Comparison of ENCODE assay signal across 18 cellular contexts in the genomic region with DNA sequence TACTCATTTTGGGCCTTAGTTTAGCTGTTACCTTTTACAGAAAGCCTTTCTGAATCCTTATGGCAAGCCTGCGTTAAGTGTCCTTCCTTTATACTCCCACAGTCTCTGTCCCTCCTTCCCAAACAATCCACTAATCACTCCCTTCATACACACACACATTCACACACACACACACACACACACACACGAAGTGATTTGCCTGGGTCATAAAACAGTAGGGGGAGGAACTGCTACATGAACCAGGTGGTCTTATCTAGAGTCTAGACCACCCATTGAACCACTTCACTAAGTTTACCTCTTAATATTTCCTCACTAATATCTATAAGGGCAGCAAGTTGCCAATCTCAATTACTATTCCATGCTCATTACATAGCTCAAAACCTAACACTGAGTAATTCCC.
"Had no signal": no experiment of that assay in that cellular context is flagged by ENCODE, and none has a peak within 500 bp of the region (broad histone marks: within the 10 kb centered on the region; RNA-seq: fewer than 3 reads in every experiment).

No MANE protein-coding gene starts in this region.

- H3K36me3 ChIP-seq: MG63 had no signal

- DNase-seq: KBM-7, MG63, NCI-H1092, NCI-H1105 treated with DMSO at 0.1 percent for 48 hours, NCI-H1417 treated with DMSO at 0.1 percent for 48 hours, NCI-H146, NCI-H1694 treated with DMSO at 0.1 percent for 48 hours, NCI-H1930, NCI-H2081, NCI-H2107, NCI-H2227 treated with DMSO at 0.1 percent for 48 hours, NCI-H526 treated with DMSO at 0.1 percent for 48 hours, NCI-H774, Right ventricle myocardium superior, RPMI8226, SIG-M5, SK-N-SH had no signal

- H3K4me3 ChIP-seq: MG63 had no signal

- H3K27me3 ChIP-seq: MG63 had no signal

- H3K27ac ChIP-seq: HL-60 had no signal

- H3K9ac ChIP-seq: SK-N-SH had no signal

- H3K9me3 ChIP-seq: MG63, SK-N-SH had no signal

- H3K4me2 ChIP-seq: SK-N-SH had no signal
